ENCODE assay signal across 1 cellular context in genomic region chr2:199911052-199911876, GRCh38.
TF ChIP-seq lines count a peak whose summit lies in the region.

Gene C2orf69 (plus strand): TSS chr2:199911293. CDS start chr2:199911439, 146 bp downstream.

TF ChIP-seq in HepG2, 621 proteins besides CTCF, POLR2A, EP300 and RAD21 (continued from another document and continues in another):
- TF ChIP-seq ZBTB40 (IDR thresholded peaks at IDR 0.05) (no peak), ZBTB40 (CRISPR knock-in tag; IDR thresholded peaks at IDR 0.05) (peak; percentile 78), NR2C2 (CRISPR knock-in tag; IDR thresholded peaks at IDR 0.05; ENCODE audit: borderline replicate concordance) (peak; percentile 54; the same call in 1 of the 2 replicates), RBAK (CRISPR knock-in tag; IDR thresholded peaks at IDR 0.05) (no peak), ZNF30 (CRISPR knock-in tag; IDR thresholded peaks at IDR 0.05) (no peak), SUZ12 (IDR thresholded peaks at IDR 0.05; ENCODE audit: low read depth, low read length) (no peak), GPN1 (CRISPR knock-in tag; IDR thresholded peaks at IDR 0.05; ENCODE audit: borderline replicate concordance) (no peak), ZNF205 (CRISPR knock-in tag; IDR thresholded peaks at IDR 0.05) (peak; percentile 65; the same call in 1 of the 2 replicates), CBFB (CRISPR knock-in tag; IDR thresholded peaks at IDR 0.05) (peak; percentile 90), NFYC (CRISPR knock-in tag; IDR thresholded peaks at IDR 0.05) (peak; percentile 90), SMYD3 (CRISPR knock-in tag; IDR thresholded peaks at IDR 0.05) (peak; percentile 94), RFX5 (IDR thresholded peaks at IDR 0.05; ENCODE audit: low read depth, low read length) (peak; percentile 27; the same call in 1 of the 2 replicates), ZFAT (CRISPR knock-in tag; conservative IDR thresholded peaks at IDR 0.05) (no peak), ZNF746 (CRISPR knock-in tag; IDR thresholded peaks at IDR 0.05) (no peak), SMAD9 (CRISPR knock-in tag; IDR thresholded peaks at IDR 0.05) (peak; percentile 48; the same call in 1 of the 2 replicates), KDM5A (IDR thresholded peaks at IDR 0.05; ENCODE audit: borderline replicate concordance, low read length) (peak; percentile 61; the same call in 1 of the 2 replicates), ZSCAN30 (CRISPR knock-in tag; IDR thresholded peaks at IDR 0.05) (no peak; the same call in 1 of the 2 replicates), ZNF138 (CRISPR knock-in tag; IDR thresholded peaks at IDR 0.05; ENCODE audit: low read depth) (peak; percentile 40; the same call in 1 of the 2 replicates), TCF7 (IDR thresholded peaks at IDR 0.05; ENCODE audit: low read depth) (no peak), SATB2 (CRISPR knock-in tag; IDR thresholded peaks at IDR 0.05) (peak; percentile 65; the same call in 1 of the 2 replicates), ELF1 (CRISPR knock-in tag; IDR thresholded peaks at IDR 0.05) (peak; percentile 40; the same call in 1 of the 2 replicates), ZNF17 (CRISPR knock-in tag; IDR thresholded peaks at IDR 0.05) (no peak), DNMT1 (CRISPR knock-in tag; IDR thresholded peaks at IDR 0.05) (0 out of 2 replicates have a peak, but pooled peaks have one; percentile 67), SPEN (CRISPR knock-in tag; IDR thresholded peaks at IDR 0.05; ENCODE audit: low read depth) (peak; percentile 87), THAP8 (CRISPR knock-in tag; IDR thresholded peaks at IDR 0.05; ENCODE audit: borderline replicate concordance) (no peak), POGK (CRISPR knock-in tag; conservative IDR thresholded peaks at IDR 0.05) (peak; percentile 90), KAT7 (CRISPR knock-in tag; IDR thresholded peaks at IDR 0.05; ENCODE audit: borderline replicate concordance) (peak; percentile 99)
- TF ChIP-seq, protein P1, sequence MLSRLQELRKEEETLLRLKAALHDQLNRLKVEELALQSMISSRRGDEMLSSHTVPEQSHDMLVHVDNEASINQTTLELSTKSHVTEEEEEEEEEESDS (CRISPR knock-in tag; IDR thresholded peaks at IDR 0.05; ENCODE audit: borderline replicate concordance) = peak; percentile 35; the same call in 1 of the 2 replicates
- TF ChIP-seq, protein P2, sequence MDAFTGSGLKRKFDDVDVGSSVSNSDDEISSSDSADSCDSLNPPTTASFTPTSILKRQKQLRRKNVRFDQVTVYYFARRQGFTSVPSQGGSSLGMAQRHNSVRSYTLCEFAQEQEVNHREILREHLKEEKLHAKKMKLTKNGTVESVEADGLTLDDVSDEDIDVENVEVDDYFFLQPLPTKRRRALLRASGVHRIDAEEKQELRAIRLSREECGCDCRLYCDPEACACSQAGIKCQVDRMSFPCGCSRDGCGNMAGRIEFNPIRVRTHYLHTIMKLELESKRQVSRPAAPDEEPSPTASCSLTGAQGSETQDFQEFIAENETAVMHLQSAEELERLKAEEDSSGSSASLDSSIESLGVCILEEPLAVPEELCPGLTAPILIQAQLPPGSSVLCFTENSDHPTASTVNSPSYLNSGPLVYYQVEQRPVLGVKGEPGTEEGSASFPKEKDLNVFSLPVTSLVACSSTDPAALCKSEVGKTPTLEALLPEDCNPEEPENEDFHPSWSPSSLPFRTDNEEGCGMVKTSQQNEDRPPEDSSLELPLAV (CRISPR knock-in tag; conservative IDR thresholded peaks at IDR 0.05; ENCODE audit: low read depth) = no peak; the same call in 1 of the 2 replicates
- TF ChIP-seq, protein P3, sequence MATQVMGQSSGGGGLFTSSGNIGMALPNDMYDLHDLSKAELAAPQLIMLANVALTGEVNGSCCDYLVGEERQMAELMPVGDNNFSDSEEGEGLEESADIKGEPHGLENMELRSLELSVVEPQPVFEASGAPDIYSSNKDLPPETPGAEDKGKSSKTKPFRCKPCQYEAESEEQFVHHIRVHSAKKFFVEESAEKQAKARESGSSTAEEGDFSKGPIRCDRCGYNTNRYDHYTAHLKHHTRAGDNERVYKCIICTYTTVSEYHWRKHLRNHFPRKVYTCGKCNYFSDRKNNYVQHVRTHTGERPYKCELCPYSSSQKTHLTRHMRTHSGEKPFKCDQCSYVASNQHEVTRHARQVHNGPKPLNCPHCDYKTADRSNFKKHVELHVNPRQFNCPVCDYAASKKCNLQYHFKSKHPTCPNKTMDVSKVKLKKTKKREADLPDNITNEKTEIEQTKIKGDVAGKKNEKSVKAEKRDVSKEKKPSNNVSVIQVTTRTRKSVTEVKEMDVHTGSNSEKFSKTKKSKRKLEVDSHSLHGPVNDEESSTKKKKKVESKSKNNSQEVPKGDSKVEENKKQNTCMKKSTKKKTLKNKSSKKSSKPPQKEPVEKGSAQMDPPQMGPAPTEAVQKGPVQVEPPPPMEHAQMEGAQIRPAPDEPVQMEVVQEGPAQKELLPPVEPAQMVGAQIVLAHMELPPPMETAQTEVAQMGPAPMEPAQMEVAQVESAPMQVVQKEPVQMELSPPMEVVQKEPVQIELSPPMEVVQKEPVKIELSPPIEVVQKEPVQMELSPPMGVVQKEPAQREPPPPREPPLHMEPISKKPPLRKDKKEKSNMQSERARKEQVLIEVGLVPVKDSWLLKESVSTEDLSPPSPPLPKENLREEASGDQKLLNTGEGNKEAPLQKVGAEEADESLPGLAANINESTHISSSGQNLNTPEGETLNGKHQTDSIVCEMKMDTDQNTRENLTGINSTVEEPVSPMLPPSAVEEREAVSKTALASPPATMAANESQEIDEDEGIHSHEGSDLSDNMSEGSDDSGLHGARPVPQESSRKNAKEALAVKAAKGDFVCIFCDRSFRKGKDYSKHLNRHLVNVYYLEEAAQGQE (IDR thresholded peaks at IDR 0.05; ENCODE audit: borderline replicate concordance in 1 of 2, low read depth in 1 of 2, low read length in 2 of 2) = peak in 1 of 2 experiments; percentile 64; a peak in 1 of 4 replicates
- TF ChIP-seq, protein P4, sequence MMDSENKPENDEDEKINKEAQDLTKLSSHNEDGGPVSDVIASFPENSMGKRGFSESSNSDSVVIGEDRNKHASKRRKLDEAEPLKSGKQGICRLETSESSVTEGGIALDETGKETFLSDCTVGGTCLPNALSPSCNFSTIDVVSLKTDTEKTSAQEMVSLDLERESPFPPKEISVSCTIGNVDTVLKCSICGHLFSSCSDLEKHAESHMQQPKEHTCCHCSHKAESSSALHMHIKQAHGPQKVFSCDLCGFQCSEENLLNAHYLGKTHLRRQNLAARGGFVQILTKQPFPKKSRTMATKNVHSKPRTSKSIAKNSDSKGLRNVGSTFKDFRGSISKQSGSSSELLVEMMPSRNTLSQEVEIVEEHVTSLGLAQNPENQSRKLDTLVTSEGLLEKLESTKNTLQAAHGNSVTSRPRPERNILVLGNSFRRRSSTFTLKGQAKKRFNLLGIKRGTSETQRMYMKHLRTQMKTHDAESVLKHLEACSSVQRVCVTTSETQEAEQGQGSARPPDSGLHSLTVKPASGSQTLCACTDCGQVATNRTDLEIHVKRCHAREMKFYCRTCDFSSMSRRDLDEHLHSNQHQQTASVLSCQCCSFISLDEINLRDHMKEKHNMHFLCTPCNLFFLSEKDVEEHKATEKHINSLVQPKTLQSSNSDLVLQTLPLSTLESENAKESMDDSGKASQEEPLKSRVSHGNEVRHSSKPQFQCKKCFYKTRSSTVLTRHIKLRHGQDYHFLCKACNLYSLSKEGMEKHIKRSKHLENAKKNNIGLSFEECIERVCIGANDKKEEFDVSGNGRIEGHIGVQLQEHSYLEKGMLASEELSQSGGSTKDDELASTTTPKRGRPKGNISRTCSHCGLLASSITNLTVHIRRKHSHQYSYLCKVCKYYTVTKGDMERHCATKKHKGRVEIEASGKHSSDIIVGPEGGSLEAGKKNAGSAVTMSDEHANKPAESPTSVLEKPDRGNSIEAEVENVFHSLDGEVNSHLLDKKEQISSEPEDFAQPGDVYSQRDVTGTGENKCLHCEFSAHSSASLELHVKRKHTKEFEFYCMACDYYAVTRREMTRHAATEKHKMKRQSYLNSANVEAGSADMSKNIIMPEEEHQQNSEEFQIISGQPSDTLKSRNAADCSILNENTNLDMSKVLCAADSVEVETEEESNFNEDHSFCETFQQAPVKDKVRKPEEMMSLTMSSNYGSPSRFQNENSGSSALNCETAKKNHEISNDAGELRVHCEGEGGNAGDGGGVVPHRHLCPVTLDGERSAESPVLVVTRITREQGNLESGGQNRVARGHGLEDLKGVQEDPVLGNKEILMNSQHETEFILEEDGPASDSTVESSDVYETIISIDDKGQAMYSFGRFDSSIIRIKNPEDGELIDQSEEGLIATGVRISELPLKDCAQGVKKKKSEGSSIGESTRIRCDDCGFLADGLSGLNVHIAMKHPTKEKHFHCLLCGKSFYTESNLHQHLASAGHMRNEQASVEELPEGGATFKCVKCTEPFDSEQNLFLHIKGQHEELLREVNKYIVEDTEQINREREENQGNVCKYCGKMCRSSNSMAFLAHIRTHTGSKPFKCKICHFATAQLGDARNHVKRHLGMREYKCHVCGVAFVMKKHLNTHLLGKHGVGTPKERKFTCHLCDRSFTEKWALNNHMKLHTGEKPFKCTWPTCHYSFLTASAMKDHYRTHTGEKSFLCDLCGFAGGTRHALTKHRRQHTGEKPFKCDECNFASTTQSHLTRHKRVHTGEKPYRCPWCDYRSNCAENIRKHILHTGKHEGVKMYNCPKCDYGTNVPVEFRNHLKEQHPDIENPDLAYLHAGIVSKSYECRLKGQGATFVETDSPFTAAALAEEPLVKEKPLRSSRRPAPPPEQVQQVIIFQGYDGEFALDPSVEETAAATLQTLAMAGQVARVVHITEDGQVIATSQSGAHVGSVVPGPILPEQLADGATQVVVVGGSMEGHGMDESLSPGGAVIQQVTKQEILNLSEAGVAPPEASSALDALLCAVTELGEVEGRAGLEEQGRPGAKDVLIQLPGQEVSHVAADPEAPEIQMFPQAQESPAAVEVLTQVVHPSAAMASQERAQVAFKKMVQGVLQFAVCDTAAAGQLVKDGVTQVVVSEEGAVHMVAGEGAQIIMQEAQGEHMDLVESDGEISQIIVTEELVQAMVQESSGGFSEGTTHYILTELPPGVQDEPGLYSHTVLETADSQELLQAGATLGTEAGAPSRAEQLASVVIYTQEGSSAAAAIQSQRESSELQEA (CRISPR knock-in tag; IDR thresholded peaks at IDR 0.05; ENCODE audit: not compliant biosample characterization) = peak; percentile 67
